Comparison of ENCODE assay signal across 24 cellular contexts in genomic region chr12:128339669-128340068, GRCh38.
"Had no signal": no experiment of that assay in that cellular context is flagged by ENCODE, and none has a peak within 500 bp of the region (broad histone marks: within the 10 kb centered on the region; RNA-seq: fewer than 3 reads in every experiment).

No MANE protein-coding gene starts in this region.

- H3K36me3 Mint-ChIP-seq: activated naive CD8-positive, alpha-beta T cell treated with anti-CD3 and anti-CD28 coated beads, Interleukin-2, amount 10 ng/mL, durations not matched to agents 7 days and 5 days; T-cell had no signal

- H3K27ac ChIP-seq: coronary artery, heart left ventricle, neutrophil, ovary, prostate gland, thyroid gland had no signal

- H3K4me3 Mint-ChIP-seq: activated CD4-positive, alpha-beta T cell treated with anti-CD3 and anti-CD28 coated beads for 36 hours; activated naive CD8-positive, alpha-beta T cell treated with anti-CD3 and anti-CD28 coated beads, Interleukin-2, amount 10 ng/mL, durations not matched to agents 7 days and 5 days; activated T-cell treated with anti-CD3 and anti-CD28 coated beads, Interleukin-2, amount 50 U/mL, for 4 hours; stimulated activated naive CD8-positive, alpha-beta T cell treated with anti-CD3 and anti-CD28 coated beads, Interleukin-15, Interleukin-2, amounts not matched to agents 100 ng/mL and 50 ng/mL, for 24 hours; T-cell; T-helper 2 cell treated with Interferon-gamma antibody and Interleukin-4, amounts not matched to agents 5 μg/mL and 100 μg/mL, for 36 hours; WTC11 had no signal

- H3K4me1 Mint-ChIP-seq: activated CD4-positive, alpha-beta T cell treated with anti-CD3 and anti-CD28 coated beads for 36 hours; activated naive CD8-positive, alpha-beta T cell treated with anti-CD3 and anti-CD28 coated beads, Interleukin-2, amount 10 ng/mL, durations not matched to agents 7 days and 5 days; T-cell; WTC11 had no signal

- H3K9me3 Mint-ChIP-seq: activated naive CD8-positive, alpha-beta T cell treated with anti-CD3 and anti-CD28 coated beads, Interleukin-2, amount 10 ng/mL, durations not matched to agents 7 days and 5 days had no signal

- H3K27me3 Mint-ChIP-seq: activated naive CD8-positive, alpha-beta T cell treated with anti-CD3 and anti-CD28 coated beads, Interleukin-2, amount 10 ng/mL, durations not matched to agents 7 days and 5 days had no signal

- H3K27me3 ChIP-seq: ovary, thyroid gland had no signal

- H3K4me3 ChIP-seq: coronary artery, heart left ventricle, mucosa of descending colon, ovary, prostate gland, thyroid gland had no signal

- H3K4me1 ChIP-seq: prostate gland, thyroid gland had no signal

- H3K27ac Mint-ChIP-seq: activated CD4-positive, alpha-beta T cell treated with anti-CD3 and anti-CD28 coated beads for 36 hours; activated naive CD8-positive, alpha-beta T cell treated with anti-CD3 and anti-CD28 coated beads, Interleukin-2, amount 10 ng/mL, durations not matched to agents 7 days and 5 days; activated T-helper 2 cell treated with anti-CD3 and anti-CD28 coated beads, Interferon-gamma antibody, Interleukin-2, Interleukin-4, amounts not matched to agents 10 μg/mL and 5 μg/mL and 100 μg/mL, durations not matched to agents 14 hours and 24 hours and 36 hours; stimulated activated naive CD8-positive, alpha-beta T cell treated with anti-CD3 and anti-CD28 coated beads, Interleukin-15, Interleukin-2, amounts not matched to agents 100 ng/mL and 50 ng/mL, for 24 hours; T-cell; T-helper 2 cell treated with Interferon-gamma antibody and Interleukin-4, amounts not matched to agents 5 μg/mL and 100 μg/mL, for 36 hours; WTC11 had no signal

- ATAC-seq: activated CD4-positive, alpha-beta T cell treated with anti-CD3 and anti-CD28 coated beads for 36 hours; activated T-cell treated with anti-CD3 and anti-CD28 coated beads, Interleukin-2, amount 50 U/mL, for 4 hours; left lobe of liver; mucosa of descending colon; T-cell; WTC11 had no signal

- DNase-seq: activated CD4-positive, alpha-beta T cell treated with anti-CD3 and anti-CD28 coated beads for 36 hours; activated CD4-positive, alpha-beta T cell treated with anti-CD3 and anti-CD28 coated beads, Interleukin-2, amount 50 U/mL, for 48 hours; activated CD8-positive, alpha-beta memory T cell treated with anti-CD3 and anti-CD28 coated beads, Interleukin-2, amount 50 U/mL, for 48 hours; activated naive CD4-positive, alpha-beta T cell treated with Interleukin-2 at 50 U/mL for 16 hours; activated naive CD8-positive, alpha-beta T cell treated with anti-CD3 and anti-CD28 coated beads, Interleukin-2, amount 10 ng/mL, durations not matched to agents 7 days and 5 days; activated T-cell treated with anti-CD3 and anti-CD28 coated beads, Interleukin-2, amount 50 U/mL, for 4 hours; amniotic stem cell; cerebellar nuclear complex; heart left ventricle; mammary epithelial cell; mucosa of descending colon; stimulated activated CD4-positive, alpha-beta T cell treated with anti-CD3 and anti-CD28 coated beads, Interleukin-12 subunit alpha, Interleukin-12 subunit beta, amount 100 ng/mL, for 4 hours; substantia nigra; T-cell; thyroid gland had no signal

- H3K36me3 ChIP-seq: heart left ventricle, neutrophil, ovary, prostate gland, thyroid gland had no signal

- H3K9me3 ChIP-seq: neutrophil, ovary, prostate gland, thyroid gland had no signal
